14 cellular contexts compared by ENCODE assay signal in the genomic region with DNA sequence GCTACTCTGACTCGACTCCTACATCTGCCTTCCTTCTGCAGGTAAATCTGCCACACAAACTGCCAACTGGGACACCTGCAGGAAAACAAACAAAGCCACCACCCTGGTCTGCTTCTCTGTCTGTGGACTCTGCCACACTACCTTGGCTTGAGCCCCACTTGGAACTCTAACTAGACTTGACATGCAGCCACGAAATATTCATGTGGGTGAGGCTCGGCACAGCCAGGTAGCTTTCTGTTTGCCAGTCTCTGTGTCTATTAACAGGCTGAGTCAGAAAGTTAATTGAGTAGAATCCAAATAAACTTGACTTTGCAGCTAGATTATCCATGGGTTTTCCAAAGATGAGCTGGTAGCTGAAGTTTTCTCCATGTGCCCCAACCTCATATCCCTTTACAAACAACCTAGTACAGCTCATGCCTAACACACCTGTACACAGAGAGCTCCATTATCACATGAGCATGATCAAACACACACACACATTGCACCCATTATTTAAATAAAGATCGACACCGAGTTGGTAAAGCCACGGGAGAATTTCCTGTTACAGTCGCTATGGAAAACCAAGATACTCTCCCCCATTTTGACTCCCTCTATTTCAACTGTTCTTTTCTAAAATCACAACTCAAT. TPM values are rescaled to one million over a fixed set of nuclear protein-coding genes. Genes with fewer than 3 reads are reported as not detected.
DNase-seq lines count a peak whose midpoint lies in the region; ATAC-seq, FAIRE-seq and TF ChIP-seq lines count a peak whose summit lies in the region.
"Had no signal": no experiment of that assay in that cellular context is flagged by ENCODE, and none has a peak within 500 bp of the region (broad histone marks: within the 10 kb centered on the region; RNA-seq: fewer than 3 reads in every experiment).

No MANE protein-coding gene starts in this region.

- H3K4me1 ChIP-seq in heart right ventricle (peaks cover 0 to 21% (median 0%) of the 10 kb centered on the region in 9 donors), pancreas (peaks cover 17 to 44% (median 34%) of the 10 kb centered on the region in 3 donors)

- peaks cover 0 to 20% (median 5%) of the 10 kb centered on the region in 7 donors for H3K27me3 ChIP-seq in heart right ventricle
- no peaks in the 10 kb centered on the region for H3K27me3 ChIP-seq in pancreas
- H3K27me3 ChIP-seq: BLaER1 treated with 17β-estradiol and CSF1 and Interleukin-3, amounts not matched to agents 10 nM and 100 nM had no signal

- WGBS in heart right ventricle, 2 donors = 70 to 72% methylated on average over 7 of the region's 7 CpGs
- WGBS in pancreas, 2 donors = 9 to 11% methylated on average over 7 of the region's 7 CpGs

- H3K27ac ChIP-seq in heart right ventricle (no peak overlapping the region), pancreas (peak overlapping the region; percentile 41 to 92 (median 76)), coronary artery (no peak overlapping the region)
- H3K27ac ChIP-seq: BLaER1 treated with 17β-estradiol and CSF1 and Interleukin-3, amounts not matched to agents 10 nM and 100 nM; SK-N-MC had no signal

- no peaks in the 10 kb centered on the region for H3K36me3 ChIP-seq in heart right ventricle
- no peaks in the 10 kb centered on the region for H3K36me3 ChIP-seq in pancreas
- H3K36me3 ChIP-seq: BLaER1 treated with 17β-estradiol and CSF1 and Interleukin-3, amounts not matched to agents 10 nM and 100 nM had no signal

- no peak for FAIRE-seq in pancreas (lab: Jason Lieb, UNC)

- peak; percentile 78 for DNase-seq in DMS53 treated with DMSO at 0.1 percent for 48 hours (lab: John Stamatoyannopoulos, UW; ENCODE audit: unreplicated experiment)
- DNase-seq in NCI-H774 (lab: John Stamatoyannopoulos, UW) = peak; percentile 41
- no peak for DNase-seq in heart right ventricle
- DNase-seq in pancreas = peak in 4 of 6 donors; percentile 73 to 84 (median 80)
- no peak for DNase-seq in coronary artery (ENCODE audit: low spot score)
- no peak for DNase-seq in activated CD8-positive, alpha-beta memory T cell treated with anti-CD3 and anti-CD28 coated beads for 24 hours
- DNase-seq in stimulated activated naive CD4-positive, alpha-beta T cell (lab: John Stamatoyannopoulos, UW) = no peak
- no peak for DNase-seq in RPMI8226
- DNase-seq: activated effector memory CD4-positive, alpha-beta T cell treated with Interleukin-2 at 50 U/mL for 16 hours; GOT3; KG1 had no signal

- H3K4me3 ChIP-seq in heart right ventricle (no peak overlapping the region), pancreas (peak overlapping the region; percentile 11 to 47 (median 40)), coronary artery (no peak overlapping the region)
- H3K4me3 ChIP-seq: BLaER1 treated with 17β-estradiol and CSF1 and Interleukin-3, amounts not matched to agents 10 nM and 100 nM; SK-N-MC had no signal

- ATAC-seq in heart right ventricle (peak in 5 of 8 donors; percentile 34 to 70 (median 49)), pancreas (peak; percentile 75 to 79 (median 77))

- no peak for TF ChIP-seq CTCF in heart right ventricle (IDR thresholded peaks at IDR 0.05)
- no peak for TF ChIP-seq CTCF in pancreas (IDR thresholded peaks at IDR 0.05)
- no peak for TF ChIP-seq CTCF in coronary artery (IDR thresholded peaks at IDR 0.05)

- H3K9me3 ChIP-seq in heart right ventricle = no peaks in the 10 kb centered on the region
- H3K9me3 ChIP-seq in pancreas = no peaks in the 10 kb centered on the region
- H3K9me3 ChIP-seq: BLaER1 treated with 17β-estradiol and CSF1 and Interleukin-3, amounts not matched to agents 10 nM and 100 nM had no signal

- intact Hi-C loops in heart right ventricle (cut with DNase I) = no loop called here
- intact Hi-C loops in pancreas (cut with DNase I) = no loop called here

RNA-seq across cellular contexts. Expression of a gene that starts 0.8 kb away (rescaled TPM):
- 1 to 10 TPM in 1 of 10 donors, under 1 TPM in 9; 0.36 to 1.5 (median 0.65) TPM for total RNA-seq in heart right ventricle
- under 1 TPM; 0.07 to 0.16 TPM for polyA plus RNA-seq in heart right ventricle
- 10 to 100 TPM in 4 of 6 donors, 1 to 10 TPM in 2; 7.8 to 26.9 (median 10.1) TPM for total RNA-seq in pancreas
- 10 to 100 TPM in 1 of 2 donors, 1 to 10 TPM in 1; 9.4 to 11.7 TPM for polyA plus RNA-seq in pancreas
- total RNA-seq: fibroblast of villous mesenchyme had no signal

RNA-seq across cellular contexts. Expression of a gene that starts 19.3 kb away (rescaled TPM):
- 1 to 10 TPM; 4.1 to 9.1 (median 5.9) TPM for total RNA-seq in heart right ventricle
- 1 to 10 TPM; 2.6 to 3.7 TPM for polyA plus RNA-seq in heart right ventricle
- total RNA-seq in pancreas = 1 to 10 TPM; 1.8 to 4.0 (median 2.3) TPM
- polyA plus RNA-seq in pancreas = 1 to 10 TPM; 1.1 to 2.4 TPM

RNA-seq across cellular contexts. Expression of a gene that starts 21.3 kb away (rescaled TPM):
- 100 to 1,000 TPM in 5 of 10 donors, 10 to 100 TPM in 5; 45.3 to 161 (median 89.5) TPM for total RNA-seq in heart right ventricle
- 10 to 100 TPM in 1 of 2 donors, 1 to 10 TPM in 1; 5.2 to 41.4 TPM for polyA plus RNA-seq in heart right ventricle
- 10 to 100 TPM in 3 of 6 donors, 1 to 10 TPM in 3; 4.4 to 19.6 (median 9.9) TPM for total RNA-seq in pancreas
- 10 to 100 TPM in 1 of 2 donors, 1 to 10 TPM in 1; 8.0 to 28.5 TPM for polyA plus RNA-seq in pancreas

RNA-seq across cellular contexts. Expression of a gene that starts 56.9 kb away (rescaled TPM):
- total RNA-seq in heart right ventricle (1 to 10 TPM in 1 of 10 donors, under 1 TPM in 2, not detected in 7; 0.49 to 1.7 (median 0.57) TPM), pancreas (1 to 10 TPM; 1.6 to 6.3 (median 3.1) TPM)
- polyA plus RNA-seq in heart right ventricle (under 1 TPM in 1 of 2 donors, not detected in 1; 0.06 TPM), pancreas (10 to 100 TPM in 1 of 2 donors, 1 to 10 TPM in 1; 7.0 to 34.1 TPM)
- total RNA-seq: fibroblast of villous mesenchyme had no signal

Comparison
In these comparisons a context has a peak if more than half of its experiments do, and no peak if none do; other contexts are left out.
1. DNase-seq: peak in DMS53 treated with DMSO at 0.1 percent for 48 hours (single experiment), NCI-H774 (single experiment) and pancreas (4 of 6); none in heart right ventricle (0 of 2), coronary artery (single experiment), activated CD8-positive, alpha-beta memory T cell treated with anti-CD3 and anti-CD28 coated beads for 24 hours (single experiment), stimulated activated naive CD4-positive, alpha-beta T cell (0 of 6) and RPMI8226 (single experiment).
2. H3K27ac ChIP-seq: peak in pancreas (4 of 4); none in heart right ventricle (0 of 10) and coronary artery (0 of 2).
3. H3K4me3 ChIP-seq: peak in pancreas (4 of 4); none in heart right ventricle (0 of 10) and coronary artery (single experiment).